ENCODE assay signal across 27 cellular contexts in genomic region chr9:104944871-104945270, GRCh38.
"Had no signal": no experiment of that assay in that cellular context is flagged by ENCODE, and none has a peak within 500 bp of the region (broad histone marks: within the 10 kb centered on the region; RNA-seq: fewer than 3 reads in every experiment).

No MANE protein-coding gene starts in this region.

- DNase-seq: activated CD4-positive, alpha-beta T cell treated with anti-CD3 and anti-CD28 coated beads for 48 hours; activated CD4-positive, alpha-beta T cell treated with anti-CD3 and anti-CD28 coated beads, Interleukin-2, amount 50 U/mL, for 4 hours; activated CD4-positive, CD25-positive, alpha-beta regulatory T cell treated with anti-CD3 and anti-CD28 coated beads, Interleukin-2, amount 50 U/mL, for 72 hours; activated CD8-positive, alpha-beta memory T cell treated with anti-CD3 and anti-CD28 coated beads, Interleukin-2, amount 50 U/mL, for 48 hours; activated CD8-positive, alpha-beta T cell treated with anti-CD3 and anti-CD28 coated beads, Interleukin-2, amount 10 ng/mL, durations not matched to agents 7 days and 5 days; activated naive CD4-positive, alpha-beta T cell; activated T-cell treated with anti-CD3 and anti-CD28 coated beads, Interleukin-2, amount 50 U/mL, for 1 hour; amniotic stem cell; body of pancreas; central memory CD4-positive, alpha-beta T cell; NCI-H1092; NCI-H1417; NCI-H1930; NCI-H2107; NCI-H2171 treated with DMSO at 0.1 percent for 48 hours; NCI-H226; NCI-H526 treated with DMSO at 0.1 percent for 48 hours; NCI-H82; OCI-M1; Peyer's patch; SHP77 had no signal

- H3K27me3 Mint-ChIP-seq: activated naive CD4-positive, alpha-beta T cell treated with anti-CD3 and anti-CD28 coated beads, Interleukin-2, amount 50 U/mL, for 24 hours had no signal

- H3K4me3 ChIP-seq: ascending aorta, body of pancreas, Peyer's patch, SJSA1 had no signal

- H3K27ac Mint-ChIP-seq: activated CD8-positive, alpha-beta T cell treated with anti-CD3 and anti-CD28 coated beads, Interleukin-2, amount 10 ng/mL, durations not matched to agents 7 days and 5 days; activated naive CD4-positive, alpha-beta T cell treated with anti-CD3 and anti-CD28 coated beads, Interleukin-2, amount 50 U/mL, for 24 hours; T-helper 1 cell treated with Interleukin-12 subunit alpha and Interleukin-12 subunit beta and Interleukin-4 antibody, amounts not matched to agents 30 μg/mL and 1 μg/mL, for 36 hours; WTC11 had no signal

- ATAC-seq: activated CD8-positive, alpha-beta T cell treated with anti-CD3 and anti-CD28 coated beads, Interleukin-2, amount 10 ng/mL, durations not matched to agents 7 days and 5 days; body of pancreas; WTC11 had no signal

- H3K36me3 Mint-ChIP-seq: activated naive CD4-positive, alpha-beta T cell treated with anti-CD3 and anti-CD28 coated beads, Interleukin-2, amount 50 U/mL, for 24 hours; WTC11 had no signal

- H3K4me1 ChIP-seq: ascending aorta, body of pancreas, Peyer's patch had no signal

- H3K36me3 ChIP-seq: ascending aorta, Peyer's patch, SJSA1 had no signal

- H3K9me3 Mint-ChIP-seq: activated naive CD4-positive, alpha-beta T cell treated with anti-CD3 and anti-CD28 coated beads, Interleukin-2, amount 50 U/mL, for 24 hours; T-helper 1 cell treated with Interleukin-12 subunit alpha and Interleukin-12 subunit beta and Interleukin-4 antibody, amounts not matched to agents 30 μg/mL and 1 μg/mL, for 36 hours; WTC11 had no signal

- H3K27me3 ChIP-seq: ascending aorta, body of pancreas, Peyer's patch, SJSA1 had no signal

- H3K9me3 ChIP-seq: ascending aorta, body of pancreas, Peyer's patch, SJSA1 had no signal

- H3K27ac ChIP-seq: ascending aorta, body of pancreas, Peyer's patch, SJSA1 had no signal

- FAIRE-seq: bronchial epithelial cell had no signal

- H3K4me3 Mint-ChIP-seq: activated CD8-positive, alpha-beta T cell treated with anti-CD3 and anti-CD28 coated beads, Interleukin-2, amount 10 ng/mL, durations not matched to agents 7 days and 5 days; activated naive CD4-positive, alpha-beta T cell treated with anti-CD3 and anti-CD28 coated beads, Interleukin-2, amount 50 U/mL, for 24 hours; T-helper 1 cell treated with Interleukin-12 subunit alpha and Interleukin-12 subunit beta and Interleukin-4 antibody, amounts not matched to agents 30 μg/mL and 1 μg/mL, for 36 hours; WTC11 had no signal

- H3K4me1 Mint-ChIP-seq: activated naive CD4-positive, alpha-beta T cell treated with anti-CD3 and anti-CD28 coated beads, Interleukin-2, amount 50 U/mL, for 24 hours had no signal
